In the genomic region with DNA sequence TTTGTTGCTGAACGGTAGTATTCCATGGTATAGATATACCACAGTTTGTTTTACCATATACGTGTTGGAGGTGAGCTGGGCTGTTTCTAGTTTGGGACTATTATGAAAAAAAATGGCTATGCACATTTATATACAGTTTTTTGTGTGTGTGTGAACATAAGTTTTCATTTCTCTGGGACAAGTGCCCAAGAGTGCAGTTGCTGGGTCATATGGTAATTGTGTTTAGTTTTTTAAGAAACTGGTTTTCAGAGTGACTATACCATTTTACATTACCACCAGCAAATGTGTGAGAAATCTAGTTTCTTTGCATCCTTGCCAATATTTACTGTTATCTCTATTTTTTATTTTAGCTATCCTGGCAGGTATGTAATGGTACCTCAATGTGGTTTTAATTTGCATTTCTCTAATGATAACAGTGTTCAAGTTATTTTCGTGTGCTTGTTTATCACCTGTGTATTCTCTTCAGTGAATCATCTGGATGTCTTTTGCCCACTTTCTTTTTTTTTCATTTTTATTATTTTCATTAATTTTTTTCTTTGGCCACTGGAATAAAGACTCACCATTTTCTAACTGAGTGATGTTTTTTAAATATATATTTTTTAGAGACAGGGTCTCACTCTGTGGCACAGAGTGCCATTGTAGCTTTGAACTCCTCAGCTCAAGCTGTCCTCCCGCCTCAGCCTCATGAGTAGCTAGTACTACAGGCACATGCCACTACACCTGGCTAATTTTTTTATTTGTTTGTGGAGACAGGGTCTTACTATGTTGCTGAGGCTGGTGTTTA, we compare ENCODE assay signal across 12 cellular contexts.
DNase-seq lines count a peak whose midpoint lies in the region; ATAC-seq and TF ChIP-seq lines count a peak whose summit lies in the region.
"Had no signal": no experiment of that assay in that cellular context is flagged by ENCODE, and none has a peak within 500 bp of the region (broad histone marks: within the 10 kb centered on the region; RNA-seq: fewer than 3 reads in every experiment).

No MANE protein-coding gene starts in this region.

- H4K91ac ChIP-seq in neuronal stem cell (ENCODE audit: low read depth, low read length, poor library complexity) = no peak overlapping the region

- no peak overlapping the region for H2AK5ac ChIP-seq in neuronal stem cell (ENCODE audit: low read depth, low read length)

- no peak overlapping the region for H3K4ac ChIP-seq in neuronal stem cell (ENCODE audit: low read length)

- H3K27me3 Mint-ChIP-seq in activated T-cell treated with anti-CD3 and anti-CD28 coated beads, Interleukin-2, amount 50 U/mL, for 24 hours = no peaks in the 10 kb centered on the region
- no peaks in the 10 kb centered on the region for H3K27me3 Mint-ChIP-seq in endothelial cell (ENCODE audit: unreplicated experiment)

- H3K9me3 ChIP-seq in PC-3 (ENCODE audit: low read length) (no peaks in the 10 kb centered on the region), osteoblast (ENCODE audit: low read depth, low read length) (no peaks in the 10 kb centered on the region), neuronal stem cell (replicated peaks in 1 of 2; ENCODE audit: control insufficient read depth in 2 of 2, insufficient read depth in 1 of 2, low read depth in 1 of 2, low read length in 2 of 2) (no peaks in the 10 kb centered on the region)
- H3K9me3 ChIP-seq: HAP-1, lower lobe of right lung had no signal

- H3K4me3 ChIP-seq in PC-3 (ENCODE audit: low read length) = no peak overlapping the region
- no peak overlapping the region for H3K4me3 ChIP-seq in osteoblast (ENCODE audit: insufficient read depth, low read length)
- no peak overlapping the region for H3K4me3 ChIP-seq in neuronal stem cell (ENCODE audit: low read length in 2 of 2)
- H3K4me3 ChIP-seq: HAP-1, lower lobe of right lung had no signal

- CTCF ChIA-PET in PC-3 (lab: Charles Lee) = interaction anchor here (0.5 kb wide), 1 partner anchor 126 kb away, joined by 9 read pairs; no protein-coding TSS in a partner anchor

- H3K9me2 ChIP-seq in PC-3 (replicated peaks; ENCODE audit: low read length) = no peaks in the 10 kb centered on the region

- H3K4me2 ChIP-seq in PC-3 (ENCODE audit: low read length) = peak overlapping the region; percentile 68
- H3K4me2 ChIP-seq in osteoblast (ENCODE audit: insufficient read depth, low read length) = peak overlapping the region; percentile 61
- H3K4me2 ChIP-seq in neuronal stem cell (ENCODE audit: insufficient read depth, low read length, poor library complexity, severe bottlenecking) = no peak overlapping the region

- BruUV-seq in PC-3 (replicated peaks; lab: Mats Ljungman, UMichigan) = no TSS peak

- H3K4me1 Mint-ChIP-seq in activated T-cell treated with anti-CD3 and anti-CD28 coated beads, Interleukin-2, amount 50 U/mL, for 24 hours (ENCODE audit: low read depth) = peaks cover 60% of the 10 kb centered on the region
- H3K4me1 Mint-ChIP-seq in endothelial cell (ENCODE audit: unreplicated experiment) = peaks cover 13% of the 10 kb centered on the region

- H3K27me3 ChIP-seq in PC-3 (ENCODE audit: low read length) (no peaks in the 10 kb centered on the region), osteoblast (ENCODE audit: insufficient read depth, low read length) (no peaks in the 10 kb centered on the region), neuronal stem cell (ENCODE audit: control insufficient read depth in 3 of 3, insufficient read depth in 3 of 3, low read depth in 1 of 3, low read length in 3 of 3) (no peaks in the 10 kb centered on the region)

- no peak for ATAC-seq in PC-3

- H3K23ac ChIP-seq in neuronal stem cell (ENCODE audit: low read depth, low read length, poor library complexity) = no peak overlapping the region

- POLR2A ChIA-PET in PC-3 (lab: Charles Lee; ENCODE audit: unreplicated experiment) = no interaction called here

- H3K79me2 ChIP-seq in PC-3 (ENCODE audit: low read length) = peaks cover 73% of the 10 kb centered on the region
- H3K79me2 ChIP-seq in osteoblast (ENCODE audit: insufficient read depth, low read length) = peaks cover 76% of the 10 kb centered on the region

- H3K36me3 Mint-ChIP-seq in activated T-cell treated with anti-CD3 and anti-CD28 coated beads, Interleukin-2, amount 50 U/mL, for 24 hours (ENCODE audit: low read depth) = peaks cover 13% of the 10 kb centered on the region
- peaks cover 3% of the 10 kb centered on the region for H3K36me3 Mint-ChIP-seq in endothelial cell (ENCODE audit: low read depth, unreplicated experiment)

- no peak overlapping the region for H2BK15ac ChIP-seq in neuronal stem cell (ENCODE audit: low read length)

- H3K9ac ChIP-seq in PC-3 (ENCODE audit: low read length) (0 out of 2 replicates have a peak overlapping the region, but pooled peaks have one; percentile 20), neuronal stem cell (ENCODE audit: low read depth, low read length, poor library complexity) (no peak overlapping the region)

- H3K79me1 ChIP-seq in neuronal stem cell (ENCODE audit: low read depth, low read length) = peaks cover 4% of the 10 kb centered on the region

- no peak overlapping the region for H3K18ac ChIP-seq in neuronal stem cell (ENCODE audit: low read length)

- H3K4me1 ChIP-seq in PC-3 (ENCODE audit: insufficient read depth, low read length) (peaks cover 17% of the 10 kb centered on the region), osteoblast (ENCODE audit: insufficient read depth, low read length) (peaks cover 8% of the 10 kb centered on the region), neuronal stem cell (ENCODE audit: control insufficient read depth in 2 of 2, insufficient read depth in 1 of 2, low read depth in 1 of 2, low read length in 2 of 2) (no peaks in the 10 kb centered on the region)

- no peak for DNase-seq in activated T-cell treated with anti-CD3 and anti-CD28 coated beads, Interleukin-2, amount 50 U/mL, for 24 hours
- DNase-seq in activated T-cell treated with anti-CD3 and anti-CD28 coated beads, Interleukin-2, amount 50 U/mL, for 48 hours = no peak
- DNase-seq in PC-3 (no peak), endothelial cell (ENCODE audit: low spot score) (no peak), osteoblast (ENCODE audit: insufficient read length, low spot score, missing footprints) (no peak), GDM1 (lab: John Stamatoyannopoulos, UW) (no peak), neuronal stem cell (ENCODE audit: low spot score) (no peak), KG1 (lab: John Stamatoyannopoulos, UW) (no peak)
- DNase-seq: lower lobe of right lung, NCI-H1417, NCI-H526 treated with DMSO at 0.1 percent for 48 hours had no signal

- H4K8ac ChIP-seq in neuronal stem cell (ENCODE audit: low read depth, low read length) = no peak overlapping the region

- intact Hi-C loops in PC-3 (cut with micrococcal nuclease) = no loop called here

- H4K20me1 ChIP-seq in PC-3 (ENCODE audit: low read length) = no peaks in the 10 kb centered on the region
- peaks cover 23% of the 10 kb centered on the region for H4K20me1 ChIP-seq in osteoblast (ENCODE audit: insufficient read depth, low read length)

- H3F3A ChIP-seq in PC-3 (ENCODE audit: low read length, unreplicated experiment) = peaks cover 3% of the 10 kb centered on the region

- H3K9me3 Mint-ChIP-seq in activated T-cell treated with anti-CD3 and anti-CD28 coated beads, Interleukin-2, amount 50 U/mL, for 24 hours = no peaks in the 10 kb centered on the region
- H3K9me3 Mint-ChIP-seq in endothelial cell (ENCODE audit: unreplicated experiment) = no peaks in the 10 kb centered on the region

- WGBS in neuronal stem cell (ENCODE audit: extremely low coverage in 2 of 2, insufficient read length in 2 of 2, insufficient replicate concordance in 1 of 2), 2 donors = no CpG with 5 or more reads among the region's 4 CpGs

- no peak overlapping the region for H2BK12ac ChIP-seq in neuronal stem cell (ENCODE audit: low read length)

- H3K36me3 ChIP-seq in PC-3 (ENCODE audit: low read depth, low read length) = no peaks in the 10 kb centered on the region
- no peaks in the 10 kb centered on the region for H3K36me3 ChIP-seq in osteoblast (ENCODE audit: insufficient read depth, low read length)
- H3K36me3 ChIP-seq in neuronal stem cell (replicated peaks in 1 of 2; ENCODE audit: control insufficient read depth in 2 of 2, insufficient read depth in 2 of 2, low read length in 2 of 2) = peaks cover 2 to 8% of the 10 kb centered on the region in 2 donors
- H3K36me3 ChIP-seq: HAP-1, lower lobe of right lung had no signal

- H2AFZ ChIP-seq in PC-3 (ENCODE audit: low read length) (0 out of 2 replicates have a peak overlapping the region, but pooled peaks have one; percentile 28), osteoblast (ENCODE audit: low read length) (no peak overlapping the region), neuronal stem cell (ENCODE audit: low read length) (no peak overlapping the region)

- H2BK5ac ChIP-seq in neuronal stem cell (ENCODE audit: low read length) = no peak overlapping the region

- peak overlapping the region; percentile 77 for H3K27ac ChIP-seq in PC-3 (ENCODE audit: low read length)
- H3K27ac ChIP-seq in osteoblast (ENCODE audit: low read depth, low read length) = peak overlapping the region; percentile 65
- H3K27ac ChIP-seq in neuronal stem cell (replicated peaks; ENCODE audit: low read length) = no peak overlapping the region
- H3K27ac ChIP-seq: lower lobe of right lung had no signal

- no peak for TF ChIP-seq CTCF in PC-3 (conservative IDR thresholded peaks at IDR 0.05; ENCODE audit: low read depth, low read length)
- TF ChIP-seq CTCF in endothelial cell (IDR thresholded peaks at IDR 0.05; ENCODE audit: unreplicated experiment) = no peak
- no peak for TF ChIP-seq CTCF in osteoblast (IDR thresholded peaks at IDR 0.05; ENCODE audit: extremely low read depth, low read depth, low read length)

- H3K27ac Mint-ChIP-seq in activated T-cell treated with anti-CD3 and anti-CD28 coated beads, Interleukin-2, amount 50 U/mL, for 24 hours = peak overlapping the region; percentile 83
- peak overlapping the region; percentile 59 for H3K27ac Mint-ChIP-seq in endothelial cell (ENCODE audit: unreplicated experiment)

- no peak overlapping the region for H3K14ac ChIP-seq in neuronal stem cell (ENCODE audit: low read length)

- no peak overlapping the region for H3K4me3 Mint-ChIP-seq in activated T-cell treated with anti-CD3 and anti-CD28 coated beads, Interleukin-2, amount 50 U/mL, for 24 hours
- no peak overlapping the region for H3K4me3 Mint-ChIP-seq in endothelial cell (ENCODE audit: unreplicated experiment)

- H2BK120ac ChIP-seq in neuronal stem cell (ENCODE audit: low read depth, low read length) = no peak overlapping the region
